ENCODE assay signal across 8 cellular contexts in genomic region chr10:96089116-96089515, GRCh38. TPM values are rescaled to one million over a fixed set of nuclear protein-coding genes. Genes with fewer than 3 reads are reported as not detected.
DNase-seq lines count a peak whose midpoint lies in the region; ATAC-seq, FAIRE-seq and TF ChIP-seq lines count a peak whose summit lies in the region.

No MANE protein-coding gene starts in this region.

- WGBS in esophagus squamous epithelium, 2 donors = 76 to 85% methylated on average over 2 of the region's 2 CpGs

- no peak for TF ChIP-seq POLR2A in esophagus squamous epithelium (IDR thresholded peaks at IDR 0.05)

- in situ Hi-C loops in GM13977 (cut with MboI; ENCODE audit: low pct_unique_long_range_greater_than_20kb, low sequenced_read_pairs, unreplicated experiment) = no loop called here

- peaks cover 0 to 3% (median 0%) of the 10 kb centered on the region in 3 donors for H3K36me3 ChIP-seq in esophagus squamous epithelium

- peak overlapping the region; percentile 53 to 85 (median 73) for H3K4me3 ChIP-seq in esophagus squamous epithelium
- H3K4me3 ChIP-seq in skeletal muscle cell (ENCODE audit: low read depth, low read length) = peak overlapping the region; percentile 89

- peaks cover 0 to 5% (median 4%) of the 10 kb centered on the region in 3 donors for H3K9me3 ChIP-seq in esophagus squamous epithelium

- peak; percentile 84 for FAIRE-seq in RCC 7860 (lab: Jason Lieb, UNC)

- no peak for ATAC-seq in GM21723 (IDR thresholded peaks at IDR 0.05; ENCODE audit: unreplicated experiment)
- ATAC-seq in GM21390 (IDR thresholded peaks at IDR 0.05; ENCODE audit: unreplicated experiment) = no peak

- intact Hi-C loops in esophagus squamous epithelium (cut with DNase I) = no loop called here

- peaks cover 0 to 29% (median 2%) of the 10 kb centered on the region in 4 donors for H3K27me3 ChIP-seq in esophagus squamous epithelium

- TF ChIP-seq CTCF in GM13977 (IDR thresholded peaks at IDR 0.05; ENCODE audit: extremely low read depth, insufficient read depth, missing control alignments) = no peak
- no peak for TF ChIP-seq CTCF in esophagus squamous epithelium (IDR thresholded peaks at IDR 0.05)

- H3K27ac ChIP-seq in esophagus squamous epithelium = peak overlapping the region in 2 of 4 donors; percentile 93 to 95

- H3K4me1 ChIP-seq in esophagus squamous epithelium = peaks cover 0 to 12% (median 0%) of the 10 kb centered on the region in 3 donors

- DNase-seq in GM13977 (ENCODE audit: low spot score) (peak; percentile 15), RCC 7860 (ENCODE audit: low spot score) (peak; percentile 46), esophagus squamous epithelium (lab: John Stamatoyannopoulos, UW) (no peak), skeletal muscle cell (ENCODE audit: low read depth) (no peak), Ammon's horn (ENCODE audit: low spot score) (no peak), DMS153 treated with DMSO at 0.1 percent for 48 hours (lab: John Stamatoyannopoulos, UW; ENCODE audit: unreplicated experiment) (no peak)

RNA-seq across cellular contexts. Expression of gene ZNF518A, which starts 41.0 kb away (rescaled TPM):
- total RNA-seq in esophagus squamous epithelium = 10 to 100 TPM in 2 of 4 donors, 1 to 10 TPM in 2; 8.3 to 16.4 (median 12.1) TPM

RNA-seq across cellular contexts. Expression of gene CCNJ, which starts 45.7 kb away (rescaled TPM):
- total RNA-seq in esophagus squamous epithelium = 1 to 10 TPM; 1.5 to 4.2 (median 2.8) TPM

Comparison
In these comparisons a context has a peak if more than half of its experiments do, and no peak if none do; other contexts are left out.
1. DNase-seq: peak in GM13977 (single experiment) and RCC 7860 (single experiment); none in esophagus squamous epithelium (single experiment), skeletal muscle cell (single experiment), Ammon's horn (single experiment) and DMS153 treated with DMSO at 0.1 percent for 48 hours (single experiment).